ENCODE assay signal across 8 cellular contexts in the genomic region with DNA sequence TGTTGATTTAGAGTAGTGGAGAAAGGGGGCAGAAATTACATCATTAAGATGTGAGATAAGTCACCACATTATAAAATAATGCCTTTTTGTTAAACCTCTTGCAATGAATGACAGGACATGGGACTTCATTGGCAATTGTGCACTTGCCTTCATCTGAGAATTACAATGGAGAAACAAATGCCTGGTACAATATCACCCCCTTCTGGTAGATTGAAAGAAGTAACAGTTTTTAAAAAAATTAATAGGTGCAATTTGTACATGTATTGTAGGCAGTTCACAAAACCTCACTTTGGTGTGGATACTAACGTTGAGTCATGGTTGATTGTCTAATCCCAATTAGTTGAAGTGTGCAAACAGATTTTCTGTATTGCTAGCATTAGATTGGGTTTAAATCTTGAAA. TPM values are rescaled to one million over a fixed set of nuclear protein-coding genes. Genes with fewer than 3 reads are reported as not detected.
DNase-seq lines count a peak whose midpoint lies in the region; ATAC-seq and TF ChIP-seq lines count a peak whose summit lies in the region.

No MANE protein-coding gene starts in this region.

- peak overlapping the region; percentile 2; the same call in 1 of the 2 replicates for H3K27ac ChIP-seq in PC-3 (ENCODE audit: low read length)
- no peak overlapping the region for H3K27ac ChIP-seq in right lobe of liver
- peak overlapping the region in 1 of 2 donors; percentile 51 for H3K27ac ChIP-seq in uterus

- H3K36me3 ChIP-seq in PC-3 (ENCODE audit: low read depth, low read length) = no peaks in the 10 kb centered on the region
- H3K36me3 ChIP-seq in right lobe of liver = no peaks in the 10 kb centered on the region
- H3K36me3 ChIP-seq in uterus = no peaks in the 10 kb centered on the region

- H3K4me3 ChIP-seq in PC-3 (ENCODE audit: low read length) (no peak overlapping the region), choroid plexus epithelial cell (ENCODE audit: low read depth, low read length) (no peak overlapping the region), right lobe of liver (no peak overlapping the region), uterus (no peak overlapping the region)

- H4K20me1 ChIP-seq in PC-3 (ENCODE audit: low read length) = no peaks in the 10 kb centered on the region

- H3K79me2 ChIP-seq in PC-3 (ENCODE audit: low read length) = no peaks in the 10 kb centered on the region

- H3K9me3 ChIP-seq in PC-3 (ENCODE audit: low read length) (no peaks in the 10 kb centered on the region), right lobe of liver (no peaks in the 10 kb centered on the region), uterus (no peaks in the 10 kb centered on the region)

- no peak overlapping the region for H2AFZ ChIP-seq in PC-3 (ENCODE audit: low read length)

- H3F3A ChIP-seq in PC-3 (ENCODE audit: low read length, unreplicated experiment) = no peaks in the 10 kb centered on the region

- BruUV-seq in PC-3 (replicated peaks; lab: Mats Ljungman, UMichigan) = no TSS peak

- intact Hi-C loops in Right ventricle myocardium inferior (cut with DNase I) (loop anchor here (1.0 kb wide), 2 partner anchors 55 to 115 kb away; no protein-coding TSS in a partner anchor), cardiac septum (cut with DNase I) (loop anchor here (1.0 to 2.0 kb wide), 2 partner anchors 56 to 114 kb away; no protein-coding TSS in a partner anchor), PC-3 (cut with micrococcal nuclease) (loop anchor here (1.0 kb wide), 2 partner anchors 56 to 115 kb away; no protein-coding TSS in a partner anchor), right lobe of liver (cut with DNase I) (loop anchor here in 1 of 2 donors (10.0 kb wide), 1 partner anchor 118 kb away; no protein-coding TSS in a partner anchor), uterus (cut with DNase I; ENCODE audit: low total_unique reads) (loop anchor here (10.0 kb wide), 1 partner anchor 58 kb away; no protein-coding TSS in a partner anchor)

- WGBS in right lobe of liver (ENCODE audit: insufficient coverage, low coverage, low lambda C conversion rate, missing lambda C conversion rate) = 0% methylated on average over 1 of the region's 1 CpG

- no peaks in the 10 kb centered on the region for H3K27me3 ChIP-seq in PC-3 (ENCODE audit: low read length)
- no peaks in the 10 kb centered on the region for H3K27me3 ChIP-seq in right lobe of liver
- no peaks in the 10 kb centered on the region for H3K27me3 ChIP-seq in uterus

- POLR2A ChIA-PET in PC-3 (lab: Charles Lee; ENCODE audit: unreplicated experiment) = no interaction called here

- H3K4me2 ChIP-seq in PC-3 (ENCODE audit: low read length) = peak overlapping the region; percentile 11; the same call in 1 of the 2 replicates

- H3K9ac ChIP-seq in PC-3 (ENCODE audit: low read length) = no peak overlapping the region

- ATAC-seq in Right ventricle myocardium inferior = peak; percentile 33
- peak; percentile 51 for ATAC-seq in PC-3
- ATAC-seq in right lobe of liver = peak; percentile 74 to 88 (median 84)

- CTCF ChIA-PET in PC-3 (lab: Charles Lee) = no interaction called here

- TF ChIP-seq CTCF in PC-3 (conservative IDR thresholded peaks at IDR 0.05; ENCODE audit: low read depth, low read length) (peak; percentile 82), choroid plexus epithelial cell (conservative IDR thresholded peaks at IDR 0.05; ENCODE audit: low read depth, low read length) (peak; percentile 62), right lobe of liver (IDR thresholded peaks at IDR 0.05) (peak; percentile 58 to 86 (median 66)), uterus (IDR thresholded peaks at IDR 0.05) (peak; percentile 63 to 83 (median 66))

- no peaks in the 10 kb centered on the region for H3K9me2 ChIP-seq in PC-3 (replicated peaks; ENCODE audit: low read length)

- peaks cover 18% of the 10 kb centered on the region for H3K4me1 ChIP-seq in PC-3 (ENCODE audit: insufficient read depth, low read length)
- H3K4me1 ChIP-seq in right lobe of liver = no peaks in the 10 kb centered on the region
- peaks cover 4 to 5% of the 10 kb centered on the region in 2 donors for H3K4me1 ChIP-seq in uterus

- TF ChIP-seq POLR2A in right lobe of liver (IDR thresholded peaks at IDR 0.05) (no peak), uterus (IDR thresholded peaks at IDR 0.05) (no peak)

- DNase-seq in Right ventricle myocardium inferior (ENCODE audit: missing footprints) = no peak
- DNase-seq in cardiac septum (ENCODE audit: low spot score) = no peak
- peak; percentile 10 for DNase-seq in HuH-7 (ENCODE audit: low spot score)
- DNase-seq in PC-3 = peak; percentile 64
- DNase-seq in choroid plexus epithelial cell (ENCODE audit: low read depth) = peak; percentile 84
- DNase-seq in right lobe of liver = no peak
- no peak for DNase-seq in uterus
- no peak for DNase-seq in NCI-H128 (lab: John Stamatoyannopoulos, UW; ENCODE audit: unreplicated experiment)

RNA-seq across cellular contexts. Expression of gene P2RY14, which starts 4.6 kb away (rescaled TPM):
- total RNA-seq in Right ventricle myocardium inferior (3.9 TPM), cardiac septum (1.6 TPM), PC-3 (2014; rRNA removed) (not detected in 2 replicates), right lobe of liver (under 1 TPM in 3 of 6 experiments, not detected in 3; 0.12 to 0.18 (median 0.12) TPM), uterus (1 to 10 TPM in 1 of 4 donors, under 1 TPM in 3; 0.51 to 2.6 (median 0.61) TPM)

RNA-seq across cellular contexts. Expression of gene GPR87, which starts 33.7 kb away (rescaled TPM):
- not detected for total RNA-seq in Right ventricle myocardium inferior
- not detected for total RNA-seq in cardiac septum
- total RNA-seq in PC-3 (2014; rRNA removed) = 13.3 and 14.5 TPM in 2 replicates
- not detected for total RNA-seq in right lobe of liver
- under 1 TPM in 1 of 4 donors, not detected in 3; 0.21 TPM for total RNA-seq in uterus

RNA-seq across cellular contexts. Expression of gene P2RY13, which starts 46.4 kb away (rescaled TPM):
- total RNA-seq in Right ventricle myocardium inferior (1.0 TPM), cardiac septum (0.46 TPM), PC-3 (2014; rRNA removed) (not detected in 2 replicates), right lobe of liver (1 to 10 TPM in 5 of 6 experiments, under 1 TPM in 1; 0.95 to 4.8 (median 1.9) TPM), uterus (1 to 10 TPM in 3 of 4 donors, under 1 TPM in 1; 0.88 to 1.5 (median 1.2) TPM)

Comparison
In these comparisons a context has a peak if more than half of its experiments do, and no peak if none do; other contexts are left out.
1. ATAC-seq: peak in every context shown above with its lines; median percentile 84 in right lobe of liver; 51 in PC-3; 33 in Right ventricle myocardium inferior.
2. DNase-seq: peak in HuH-7 (single experiment), PC-3 (single experiment) and choroid plexus epithelial cell (single experiment); none in Right ventricle myocardium inferior (single experiment), cardiac septum (single experiment), right lobe of liver (0 of 3), uterus (0 of 2) and NCI-H128 (single experiment).
3. RNA of gene GPR87, which starts 33.7 kb away (total RNA-seq): 13.3 to 14.5 TPM in PC-3; not detected in Right ventricle myocardium inferior (single experiment), not detected in cardiac septum (single experiment), not detected in right lobe of liver and 0.21 TPM in uterus; every median in the first group is over 10 times any median in the second.
4. Peak in every context shown above with its lines, with median percentiles within 50 percentile points of each other: CTCF ChIP-seq.